Comparison of ENCODE assay signal across 1 cellular context in the genomic region with DNA sequence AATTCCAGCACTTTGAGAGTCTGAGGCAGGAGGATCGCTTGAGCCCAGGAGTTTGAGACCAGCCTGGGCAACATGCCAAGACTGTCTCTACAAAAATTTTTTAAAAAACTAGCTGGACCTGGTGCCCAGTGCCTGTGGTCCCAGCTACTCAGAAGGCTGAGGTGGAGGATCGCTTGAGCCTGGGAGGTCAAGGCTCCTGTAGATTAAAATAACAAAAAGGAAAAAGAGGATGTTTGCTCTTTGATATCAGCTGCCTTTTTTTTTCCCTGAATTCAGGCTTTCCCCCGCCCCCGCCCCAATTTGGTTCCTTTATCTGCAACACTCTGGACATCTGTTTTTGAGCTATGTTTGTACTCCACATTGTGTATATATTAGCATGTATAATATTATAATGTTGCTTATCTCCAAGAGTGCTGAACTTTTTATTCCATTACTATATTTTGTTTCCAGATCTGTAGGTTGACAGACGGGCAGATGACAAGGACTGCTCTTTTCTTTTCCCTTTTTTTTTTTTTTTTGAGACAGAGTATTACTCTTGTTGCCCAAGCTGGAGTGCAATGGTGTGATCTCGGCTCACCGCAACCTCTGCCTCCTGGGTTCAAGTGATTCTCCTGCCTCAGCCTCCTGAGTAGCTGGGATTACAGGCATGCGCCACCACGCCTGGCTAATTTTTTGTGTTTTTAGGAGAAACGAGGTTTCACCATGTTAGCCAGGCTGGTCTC.
TF ChIP-seq lines count a peak whose summit lies in the region.

No MANE protein-coding gene starts in this region.

TF ChIP-seq in K562, 482 proteins besides CTCF, POLR2A, EP300 and RAD21 (continued from another document):
- TF ChIP-seq, protein P1, sequence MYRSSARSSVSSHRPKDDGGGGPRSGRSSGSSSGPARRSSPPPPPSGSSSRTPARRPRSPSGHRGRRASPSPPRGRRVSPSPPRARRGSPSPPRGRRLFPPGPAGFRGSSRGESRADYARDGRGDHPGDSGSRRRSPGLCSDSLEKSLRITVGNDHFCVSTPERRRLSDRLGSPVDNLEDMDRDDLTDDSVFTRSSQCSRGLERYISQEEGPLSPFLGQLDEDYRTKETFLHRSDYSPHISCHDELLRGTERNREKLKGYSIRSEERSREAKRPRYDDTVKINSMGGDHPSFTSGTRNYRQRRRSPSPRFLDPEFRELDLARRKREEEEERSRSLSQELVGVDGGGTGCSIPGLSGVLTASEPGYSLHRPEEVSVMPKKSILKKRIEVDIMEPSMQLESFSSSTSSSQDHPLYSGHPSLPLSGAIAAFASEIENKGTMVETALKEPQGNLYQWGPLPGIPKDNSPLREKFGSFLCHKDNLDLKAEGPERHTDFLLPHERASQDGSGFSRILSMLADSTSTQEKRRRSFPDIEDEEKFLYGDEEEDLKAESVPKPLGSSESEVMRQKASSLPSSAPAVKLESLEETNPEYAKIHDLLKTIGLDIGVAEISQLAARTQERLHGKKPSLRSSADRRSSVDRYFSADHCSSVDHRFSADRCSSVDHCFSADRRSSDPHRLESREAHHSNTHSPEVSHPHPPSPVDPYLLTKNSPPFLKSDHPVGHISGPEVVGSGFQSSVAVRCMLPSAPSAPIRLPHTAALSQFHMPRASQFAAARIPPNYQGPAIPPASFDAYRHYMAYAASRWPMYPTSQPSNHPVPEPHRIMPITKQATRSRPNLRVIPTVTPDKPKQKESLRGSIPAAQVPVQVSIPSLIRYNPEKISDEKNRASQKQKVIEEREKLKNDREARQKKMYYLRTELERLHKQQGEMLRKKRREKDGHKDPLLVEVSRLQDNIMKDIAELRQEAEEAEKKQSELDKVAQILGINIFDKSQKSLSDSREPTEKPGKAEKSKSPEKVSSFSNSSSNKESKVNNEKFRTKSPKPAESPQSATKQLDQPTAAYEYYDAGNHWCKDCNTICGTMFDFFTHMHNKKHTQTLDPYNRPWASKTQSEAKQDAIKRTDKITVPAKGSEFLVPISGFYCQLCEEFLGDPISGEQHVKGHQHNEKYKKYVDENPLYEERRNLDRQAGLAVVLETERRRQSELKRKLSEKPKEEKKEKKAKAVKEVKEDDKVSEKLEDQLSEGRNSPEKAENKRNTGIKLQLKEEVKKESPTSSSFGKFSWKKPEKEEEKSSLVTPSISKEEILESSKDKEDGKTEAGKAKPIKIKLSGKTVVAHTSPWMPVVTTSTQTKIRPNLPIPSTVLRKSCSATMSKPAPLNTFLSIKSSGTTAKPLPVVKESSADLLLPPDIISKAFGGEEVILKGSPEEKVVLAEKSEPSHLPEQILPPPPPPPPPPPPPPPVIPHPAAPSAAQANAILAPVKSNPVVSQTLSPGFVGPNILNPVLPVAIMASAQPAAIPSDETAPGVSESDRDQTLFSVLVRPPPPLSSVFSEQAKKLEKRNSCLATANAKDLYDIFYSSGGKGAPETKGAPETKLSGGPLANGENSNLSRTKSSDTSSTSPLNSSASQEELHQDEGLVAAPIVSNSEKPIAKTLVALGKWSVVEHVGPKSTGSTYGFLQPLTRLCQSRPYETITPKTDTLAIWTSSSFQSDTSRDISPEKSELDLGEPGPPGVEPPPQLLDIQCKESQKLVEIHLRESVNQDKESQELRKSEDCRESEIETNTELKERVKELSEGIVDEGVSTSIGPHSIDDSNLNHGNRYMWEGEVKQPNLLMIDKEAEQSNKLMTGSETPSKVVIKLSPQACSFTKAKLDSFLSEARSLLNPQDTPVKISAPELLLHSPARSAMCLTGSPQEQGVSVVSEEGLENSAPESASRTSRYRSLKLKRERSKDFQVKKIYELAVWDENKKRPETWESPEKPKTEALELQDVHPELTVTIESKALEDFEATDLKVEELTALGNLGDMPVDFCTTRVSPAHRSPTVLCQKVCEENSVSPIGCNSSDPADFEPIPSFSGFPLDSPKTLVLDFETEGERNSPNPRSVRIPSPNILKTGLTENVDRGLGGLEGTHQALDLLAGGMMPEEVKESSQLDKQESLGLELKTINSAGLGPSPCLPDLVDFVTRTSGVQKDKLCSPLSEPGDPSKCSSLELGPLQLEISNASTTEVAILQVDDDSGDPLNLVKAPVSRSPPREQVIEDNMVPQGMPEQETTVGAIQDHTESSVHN (IDR thresholded peaks at IDR 0.05; ENCODE audit: borderline replicate concordance in 1 of 2, low read depth in 1 of 2), result peak in 1 of 2 experiments; percentile 51; a peak in 1 of 4 replicates
- TF ChIP-seq ZNF668 (CRISPR knock-in tag; IDR thresholded peaks at IDR 0.05), result no peak
- TF ChIP-seq NFE2L1 (tag; IDR thresholded peaks at IDR 0.05; ENCODE audit: borderline replicate concordance, low read depth), result no peak
- TF ChIP-seq, protein P2, sequence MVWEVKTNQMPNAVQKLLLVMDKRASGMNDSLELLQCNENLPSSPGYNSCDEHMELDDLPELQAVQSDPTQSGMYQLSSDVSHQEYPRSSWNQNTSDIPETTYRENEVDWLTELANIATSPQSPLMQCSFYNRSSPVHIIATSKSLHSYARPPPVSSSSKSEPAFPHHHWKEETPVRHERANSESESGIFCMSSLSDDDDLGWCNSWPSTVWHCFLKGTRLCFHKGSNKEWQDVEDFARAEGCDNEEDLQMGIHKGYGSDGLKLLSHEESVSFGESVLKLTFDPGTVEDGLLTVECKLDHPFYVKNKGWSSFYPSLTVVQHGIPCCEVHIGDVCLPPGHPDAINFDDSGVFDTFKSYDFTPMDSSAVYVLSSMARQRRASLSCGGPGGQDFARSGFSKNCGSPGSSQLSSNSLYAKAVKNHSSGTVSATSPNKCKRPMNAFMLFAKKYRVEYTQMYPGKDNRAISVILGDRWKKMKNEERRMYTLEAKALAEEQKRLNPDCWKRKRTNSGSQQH (CRISPR knock-in tag; IDR thresholded peaks at IDR 0.05), result no peak
- TF ChIP-seq PHB (CRISPR knock-in tag; IDR thresholded peaks at IDR 0.05), result no peak
- TF ChIP-seq SNRNP70 (optimal IDR thresholded peaks at IDR 0.05; ENCODE audit: low read depth, low read length), result no peak
- TF ChIP-seq, protein P3, sequence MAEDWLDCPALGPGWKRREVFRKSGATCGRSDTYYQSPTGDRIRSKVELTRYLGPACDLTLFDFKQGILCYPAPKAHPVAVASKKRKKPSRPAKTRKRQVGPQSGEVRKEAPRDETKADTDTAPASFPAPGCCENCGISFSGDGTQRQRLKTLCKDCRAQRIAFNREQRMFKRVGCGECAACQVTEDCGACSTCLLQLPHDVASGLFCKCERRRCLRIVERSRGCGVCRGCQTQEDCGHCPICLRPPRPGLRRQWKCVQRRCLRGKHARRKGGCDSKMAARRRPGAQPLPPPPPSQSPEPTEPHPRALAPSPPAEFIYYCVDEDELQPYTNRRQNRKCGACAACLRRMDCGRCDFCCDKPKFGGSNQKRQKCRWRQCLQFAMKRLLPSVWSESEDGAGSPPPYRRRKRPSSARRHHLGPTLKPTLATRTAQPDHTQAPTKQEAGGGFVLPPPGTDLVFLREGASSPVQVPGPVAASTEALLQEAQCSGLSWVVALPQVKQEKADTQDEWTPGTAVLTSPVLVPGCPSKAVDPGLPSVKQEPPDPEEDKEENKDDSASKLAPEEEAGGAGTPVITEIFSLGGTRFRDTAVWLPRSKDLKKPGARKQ (CRISPR knock-in tag; IDR thresholded peaks at IDR 0.05), result no peak
- no peak for TF ChIP-seq XRCC3 (IDR thresholded peaks at IDR 0.05)
- TF ChIP-seq ZNF324 (CRISPR knock-in tag; IDR thresholded peaks at IDR 0.05), result no peak
- TF ChIP-seq SMARCE1 (IDR thresholded peaks at IDR 0.05), result peak; percentile 80
- TF ChIP-seq BRD9 (IDR thresholded peaks at IDR 0.05; ENCODE audit: low read depth, partially characterized antibody), result peak; percentile 72
- TF ChIP-seq ZZZ3 (IDR thresholded peaks at IDR 0.05), result no peak
- 0 out of 2 replicates have a peak, but pooled peaks have one; percentile 47 for TF ChIP-seq GATA2 (CRISPR knock-in tag; IDR thresholded peaks at IDR 0.05)
